In genomic region chr3:39383190-39383912, GRCh38 we compare ENCODE assay signal across 8 cellular contexts. TPM values are rescaled to one million over a fixed set of nuclear protein-coding genes. Genes with fewer than 3 reads are reported as not detected.
A peak's percentile ranks its signal among the peaks of the same experiment; 100 is the strongest.
DNase-seq lines count a peak whose midpoint lies in the region; ATAC-seq, FAIRE-seq and TF ChIP-seq lines count a peak whose summit lies in the region.

SLC25A38 (plus strand) TSS chr3:39383370; CDS start chr3:39383725, 355 bp downstream.

- H3K4me3 ChIP-seq in astrocyte of the spinal cord (ENCODE audit: low read depth, low read length) (peak within 1 kb of the TSS; percentile 89), iPS-15b (ENCODE audit: low read depth, low read length) (peak within 1 kb of the TSS; percentile 95), small intestine (ENCODE audit: low read depth in 1 of 2, low read length in 2 of 2) (peak within 1 kb of the TSS; percentile 66 to 88)

- TF ChIP-seq CTCF in astrocyte of the spinal cord (IDR thresholded peaks at IDR 0.05; ENCODE audit: low read depth, low read length) = peak; percentile 40

- ATAC-seq in GM18505 (IDR thresholded peaks at IDR 0.05; ENCODE audit: unreplicated experiment) (peak; percentile 66), HG02943 (IDR thresholded peaks at IDR 0.05; ENCODE audit: low read depth, unreplicated experiment) (peak; percentile 64)

- TF ChIP-seq POLR2A in GM18505 (IDR thresholded peaks at IDR 0.05; ENCODE audit: borderline replicate concordance, extremely low read depth, insufficient read depth, insufficient read length) = peak; percentile 68

- in situ Hi-C loops in SK-MEL-5 (cut with HindIII; ENCODE audit: low pct_unique_long_range_greater_than_20kb, low sequenced_read_pairs) (no loop called here), astrocyte of the spinal cord (cut with HindIII; ENCODE audit: low sequenced_read_pairs) (no loop called here)

- peak within 1 kb of the TSS; percentile 94 for H3K9ac ChIP-seq in iPS-15b (ENCODE audit: low read depth, low read length)

- H3K27ac ChIP-seq in small intestine (ENCODE audit: low read depth in 1 of 2, low read length in 1 of 2) = peak within 1 kb of the TSS; percentile 90 to 98

- FAIRE-seq in small intestine (lab: Jason Lieb, UNC) = no peak

- H3K9me3 ChIP-seq in iPS-15b (ENCODE audit: control insufficient read depth, insufficient read depth, low read length) (no peaks in the 10 kb centered on the region), small intestine (ENCODE audit: control insufficient read depth, low read depth) (no peaks in the 10 kb centered on the region)

- DNase-seq in SK-MEL-5 (ENCODE audit: low read depth, low spot score) (peak; percentile 82), astrocyte of the spinal cord (ENCODE audit: low read depth, low spot score) (peak; percentile 91), small intestine (peak; percentile 87), NCI-H1417 treated with DMSO at 0.1 percent for 48 hours (lab: John Stamatoyannopoulos, UW) (no peak)
- DNase-seq in stimulated activated naive CD4-positive, alpha-beta T cell (lab: John Stamatoyannopoulos, UW) = no peak

- H3K36me3 ChIP-seq in iPS-15b (ENCODE audit: control insufficient read depth, insufficient read depth, low read length) (no peaks in the 10 kb centered on the region), small intestine (ENCODE audit: control insufficient read depth in 2 of 2, insufficient read depth in 2 of 2, low read length in 2 of 2) (no peaks in the 10 kb centered on the region)

- WGBS in small intestine, 3 donors = 0% methylated on average over 60 to 63 of the region's 63 CpGs

- no peaks in the 10 kb centered on the region for H3K27me3 ChIP-seq in iPS-15b (ENCODE audit: control insufficient read depth, insufficient read depth, low read length)
- H3K27me3 ChIP-seq in small intestine (ENCODE audit: control insufficient read depth in 2 of 2, insufficient read depth in 2 of 2, low read length in 2 of 2) = no peaks in the 10 kb centered on the region

- H3K4me1 ChIP-seq in iPS-15b (ENCODE audit: control insufficient read depth, insufficient read depth, low read length) (peaks cover 9% of the 10 kb centered on the region), small intestine (ENCODE audit: control insufficient read depth in 2 of 2, insufficient read depth in 1 of 2, low read depth in 1 of 2, low read length in 1 of 2) (peaks cover 6 to 13% of the 10 kb centered on the region in 2 donors)

RNA-seq across cellular contexts. Expression of gene SLC25A38, which starts in this region (rescaled TPM):
- total RNA-seq in SK-MEL-5 (2014; rRNA removed; shearing (Covaris generic)) = 17.7 and 22.7 TPM in 2 replicates
- 32.0 and 32.6 TPM in 2 replicates for polyA plus RNA-seq in SK-MEL-5 (2015; cell fraction: cytosol; rRNA removed)
- polyA plus RNA-seq in SK-MEL-5 (2015; cell fraction: nucleus; rRNA removed) = 35.9 and 39.9 TPM in 2 replicates
- polyA plus RNA-seq in small intestine = 10 to 100 TPM; 17.3 to 33.3 (median 28.2) TPM

Comparison
In these comparisons a context has a peak if more than half of its experiments do, and no peak if none do; other contexts are left out.
1. DNase-seq: peak in SK-MEL-5 (single experiment), astrocyte of the spinal cord (single experiment) and small intestine (single experiment); none in stimulated activated naive CD4-positive, alpha-beta T cell (0 of 6) and NCI-H1417 treated with DMSO at 0.1 percent for 48 hours (single experiment).
2. Peak in every context shown above with its lines, with median percentiles within 50 percentile points of each other: H3K4me3 ChIP-seq.